ENCODE assay signal across 13 cellular contexts in the genomic region with DNA sequence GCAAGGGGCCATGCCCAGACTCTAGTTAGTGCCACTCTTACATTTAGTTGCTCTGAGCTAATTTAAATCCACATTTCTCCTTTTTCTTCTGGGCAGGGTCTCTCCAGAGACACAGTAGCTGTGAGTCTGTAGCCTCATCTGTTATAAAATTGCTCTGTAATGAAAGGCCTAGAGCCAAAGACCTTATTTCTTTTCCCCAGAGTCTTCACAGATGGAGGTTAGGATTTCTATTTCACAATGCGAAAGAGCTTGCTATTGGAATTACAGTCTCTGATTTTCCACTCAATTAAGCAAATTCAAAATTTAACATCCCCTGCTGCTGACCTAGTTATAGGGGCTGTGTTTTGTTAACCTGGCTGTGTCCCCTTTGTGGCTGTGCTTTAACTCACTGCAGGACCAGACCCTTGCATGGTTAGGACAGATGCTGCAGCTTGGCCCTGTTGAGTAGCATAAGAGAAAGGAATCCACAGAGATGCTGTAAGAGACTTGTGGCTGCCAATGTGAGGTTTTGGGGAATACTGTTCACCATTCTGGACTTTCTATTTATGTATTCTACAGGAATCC.
DNase-seq lines count a peak whose midpoint lies in the region; ATAC-seq and TF ChIP-seq lines count a peak whose summit lies in the region.
"Had no signal": no experiment of that assay in that cellular context is flagged by ENCODE, and none has a peak within 500 bp of the region (broad histone marks: within the 10 kb centered on the region; RNA-seq: fewer than 3 reads in every experiment).

No MANE protein-coding gene starts in this region.

- in situ Hi-C loops in G401 (cut with HindIII; ENCODE audit: low sequenced_read_pairs), result no loop called here

- no peak for ATAC-seq in GM21447 (IDR thresholded peaks at IDR 0.05; ENCODE audit: unreplicated experiment)
- ATAC-seq in HG03460 (IDR thresholded peaks at IDR 0.05; ENCODE audit: unreplicated experiment), result no peak

- DNase-seq in G401 (ENCODE audit: low spot score), result peak; percentile 79
- peak; percentile 63 for DNase-seq in NCI-H146 (lab: John Stamatoyannopoulos, UW)
- DNase-seq in NCI-H446 treated with DMSO at 0.1 percent for 48 hours (lab: John Stamatoyannopoulos, UW), result peak; percentile 90
- DNase-seq in glutamatergic neuron, result peak; percentile 46
- DNase-seq in NCI-H774 (lab: John Stamatoyannopoulos, UW), result no peak
- DNase-seq: DMS 273 treated with DMSO at 0.1 percent for 48 hours, H7, NCI-H1930, NCI-H226, NCI-H526 treated with DMSO at 0.1 percent for 48 hours, PC-9 had no signal

- TF ChIP-seq CTCF in glutamatergic neuron (IDR thresholded peaks at IDR 0.05; ENCODE audit: partially characterized antibody, unreplicated experiment), result no peak

- H3K4me1 Mint-ChIP-seq in glutamatergic neuron (ENCODE audit: low read depth, unreplicated experiment), result peaks cover 12% of the 10 kb centered on the region

- no peaks in the 10 kb centered on the region for H3K36me3 Mint-ChIP-seq in glutamatergic neuron (ENCODE audit: unreplicated experiment)

- H3K4me3 Mint-ChIP-seq in glutamatergic neuron (ENCODE audit: unreplicated experiment), result no peak overlapping the region

- peak overlapping the region; percentile 81 for H3K27ac Mint-ChIP-seq in glutamatergic neuron (ENCODE audit: unreplicated experiment)

- peaks cover 2% of the 10 kb centered on the region for H3K9me3 Mint-ChIP-seq in glutamatergic neuron (ENCODE audit: unreplicated experiment)

- H3K27me3 Mint-ChIP-seq in glutamatergic neuron (ENCODE audit: unreplicated experiment), result peaks cover 3% of the 10 kb centered on the region
